In genomic region chr19:32599736-32600157, GRCh38 we compare ENCODE assay signal across 8 cellular contexts. TPM values are rescaled to one million over a fixed set of nuclear protein-coding genes. Genes with fewer than 3 reads are reported as not detected.
DNase-seq lines count a peak whose midpoint lies in the region; ATAC-seq and FAIRE-seq lines count a peak whose summit lies in the region.

No MANE protein-coding gene starts in this region.

- peak overlapping the region in 1 of 6 donors; percentile 12 for H3K27ac Mint-ChIP-seq in naive B cell

- peaks cover 0 to 4% (median 0%) of the 10 kb centered on the region in 3 donors for H3K4me1 Mint-ChIP-seq in naive B cell

- H3K27me3 Mint-ChIP-seq in naive B cell = no peaks in the 10 kb centered on the region

- H3K4me3 Mint-ChIP-seq in naive B cell = no peak overlapping the region

- H3K9me3 Mint-ChIP-seq in naive B cell = no peaks in the 10 kb centered on the region

- FAIRE-seq in urothelium cell line (lab: Jason Lieb, UNC) = no peak

- H3K36me3 Mint-ChIP-seq in naive B cell = peaks cover 23 to 26% of the 10 kb centered on the region in 2 donors

- peak; percentile 73 for DNase-seq in Ammon's horn (ENCODE audit: low spot score)
- peak; percentile 8 for DNase-seq in NCI-H226
- DNase-seq in activated CD4-positive, CD25-positive, alpha-beta regulatory T cell treated with anti-CD3 and anti-CD28 coated beads, Interleukin-2, amount 50 U/mL, for 16 hours (ENCODE audit: low read depth, low spot score) = peak; percentile 20
- DNase-seq in epidermal melanocyte (ENCODE audit: insufficient read length, low spot score) = peak; percentile 45
- peak; percentile 40 for DNase-seq in naive B cell
- peak; percentile 53 for DNase-seq in urothelium cell line (ENCODE audit: low spot score)

- ATAC-seq in GM21619 (IDR thresholded peaks at IDR 0.05; ENCODE audit: unreplicated experiment) (peak; percentile 57), naive B cell (ENCODE audit: low read depth in 2 of 2) (peak; percentile 54 to 56), HG03442 (IDR thresholded peaks at IDR 0.05; ENCODE audit: unreplicated experiment) (no peak)

RNA-seq across cellular contexts. Expression of gene PDCD5, which starts 18.8 kb away (rescaled TPM):
- polyA plus RNA-seq in naive B cell (ENCODE audit: low read depth in 6 of 6) = 100 to 1,000 TPM in 2 of 6 donors, 10 to 100 TPM in 4; 83.3 to 130 (median 96.5) TPM

Comparison
In these comparisons a context has a peak if more than half of its experiments do, and no peak if none do; other contexts are left out.
1. DNase-seq: peak in every context shown above with its lines; median percentile 73 in Ammon's horn; 53 in urothelium cell line; 45 in epidermal melanocyte; 40 in naive B cell; 20 in activated CD4-positive, CD25-positive, alpha-beta regulatory T cell treated with anti-CD3 and anti-CD28 coated beads, Interleukin-2, amount 50 U/mL, for 16 hours; 8 in NCI-H226.